ENCODE assay signal across 24 cellular contexts in the genomic region with DNA sequence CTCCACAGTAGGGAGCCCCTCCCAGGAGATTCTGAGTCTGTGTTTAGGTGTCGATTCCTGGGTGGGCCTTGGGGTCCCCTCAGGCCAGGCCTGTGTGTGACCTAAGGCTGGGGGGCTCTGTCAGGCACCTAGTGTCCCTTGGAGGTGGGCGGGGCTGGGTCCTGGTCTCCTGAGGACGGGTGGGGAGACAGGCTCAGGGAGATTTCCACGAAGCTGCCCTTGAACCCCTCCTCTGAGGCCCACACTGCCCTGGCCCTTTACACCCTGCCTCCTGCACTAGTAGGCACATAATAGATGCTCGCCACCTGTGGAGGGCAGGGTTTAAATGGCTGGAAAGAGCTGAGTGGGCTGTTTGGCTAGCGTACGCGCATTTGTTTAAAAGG. TPM values are rescaled to one million over a fixed set of nuclear protein-coding genes. Genes with fewer than 3 reads are reported as not detected.
A peak's percentile ranks its signal among the peaks of the same experiment; 100 is the strongest.
DNase-seq lines count a peak whose midpoint lies in the region; ATAC-seq, FAIRE-seq and TF ChIP-seq lines count a peak whose summit lies in the region.
"Had no signal": no experiment of that assay in that cellular context is flagged by ENCODE, and none has a peak within 500 bp of the region (broad histone marks: within the 10 kb centered on the region; RNA-seq: fewer than 3 reads in every experiment).

No MANE protein-coding gene starts in this region.

- POLR2A ChIA-PET in SK-N-SH (lab: Yijun Ruan, JAX): no interaction called here
- POLR2A ChIA-PET in H1 (lab: Charles Lee; ENCODE audit: partially characterized antibody): no interaction called here

- 80% methylated on average over 4 of the region's 8 CpGs for WGBS in SK-N-SH (ENCODE audit: low lambda C conversion rate)
- WGBS in H1 (ENCODE audit: extremely low coverage in 1 of 2, insufficient coverage in 1 of 2, insufficient read length in 1 of 2, insufficient replicate concordance in 2 of 2, low coverage in 1 of 2, low lambda C conversion rate in 2 of 2, missing lambda C conversion rate in 1 of 2), 2 experiments: 82% methylated on average over 8 of the region's 8 CpGs; no CpG with 5 or more reads in 1 of the 2 experiments

- H3K9ac ChIP-seq in SK-N-SH (no peak overlapping the region), BLaER1 (no peak overlapping the region), H1 (replicated peaks in 1 of 4; ENCODE audit: extremely low read depth in 1 of 4, low read depth in 3 of 4, low read length in 3 of 4) (no peak overlapping the region)
- H3K9ac ChIP-seq: KMS-11 had no signal

- H3K56ac ChIP-seq in H1 (replicated peaks; ENCODE audit: insufficient read length, low read depth, low read length): no peak overlapping the region

- no peak for TF ChIP-seq CTCF in SK-N-SH (IDR thresholded peaks at IDR 0.05)
- TF ChIP-seq CTCF in H1 (IDR thresholded peaks at IDR 0.05; ENCODE audit: control extremely low read depth in 1 of 3, insufficient read depth in 1 of 3, low read depth in 1 of 3, low read length in 3 of 3): no peak

- H3K18ac ChIP-seq in H1 (ENCODE audit: extremely low read depth, low read length): no peak overlapping the region

- no peak overlapping the region for H2BK120ac ChIP-seq in H1 (replicated peaks; ENCODE audit: low read depth, low read length)

- peaks cover 3% of the 10 kb centered on the region; the same call in 1 of the 2 replicates for H3K23me2 ChIP-seq in H1 (ENCODE audit: low read depth, low read length)

- no peaks in the 10 kb centered on the region for H3F3A ChIP-seq in SK-N-SH (replicated peaks; ENCODE audit: insufficient read depth)

- CTCF ChIA-PET in SK-N-SH (lab: Yijun Ruan, JAX): no interaction called here
- CTCF ChIA-PET in H1 (lab: Charles Lee; ENCODE audit: partially characterized antibody): interaction anchor here (0.6 to 9.5 kb wide), 4 partner anchors 8 to 42 kb away, joined by 3 to 70 read pairs (median 4); a partner anchor contains a TSS

- DNase-seq in SK-N-SH (peak; percentile 20), H1 (ENCODE audit: low read depth in 1 of 2, low spot score in 2 of 2) (no peak), posterior vena cava (ENCODE audit: low spot score) (peak; percentile 44), HCEC 1CT (no peak), hepatic stellate cell (ENCODE audit: low spot score) (no peak)
- DNase-seq: CD4-positive, alpha-beta T cell; COR-L47; DMS79; GOT3; IMR-90; NCI-H1105; NCI-H1694; NCI-H2081; OCI-M1; SW 1271 had no signal

- H3K27me3 ChIP-seq in SK-N-SH (ENCODE audit: insufficient read depth) (no peaks in the 10 kb centered on the region), BLaER1 (no peaks in the 10 kb centered on the region; the same call in 1 of the 2 replicates), H1 (replicated peaks in 1 of 4; ENCODE audit: control insufficient read depth in 3 of 4, extremely low read depth in 1 of 4, insufficient read depth in 3 of 4, low read length in 3 of 4) (no peaks in the 10 kb centered on the region)

- H2AFZ ChIP-seq in SK-N-SH (ENCODE audit: low read depth) (no peak overlapping the region), H1 (ENCODE audit: low read length) (no peak overlapping the region)

- H3K9me3 ChIP-seq in SK-N-SH: no peaks in the 10 kb centered on the region
- H3K9me3 ChIP-seq in BLaER1: peaks cover 6% of the 10 kb centered on the region; the same call in 1 of the 2 replicates
- H3K9me3 ChIP-seq in H1 (ENCODE audit: insufficient read depth in 2 of 2, low read depth in 1 of 2, low read length in 1 of 2): peaks cover 7 to 14% of the 10 kb centered on the region in 2 experiments; a peak in 3 of 4 replicates

- H3K14ac ChIP-seq in H1 (ENCODE audit: insufficient read length): no peak overlapping the region

- no peaks in the 10 kb centered on the region for H3K36me3 ChIP-seq in SK-N-SH (replicated peaks in 1 of 2; ENCODE audit: control insufficient read depth in 1 of 2, insufficient read depth in 2 of 2, low read length in 1 of 2)
- H3K36me3 ChIP-seq in BLaER1: no peaks in the 10 kb centered on the region
- H3K36me3 ChIP-seq in H1 (ENCODE audit: control insufficient read depth in 2 of 4, insufficient read depth in 4 of 4, low read length in 3 of 4): no peaks in the 10 kb centered on the region

- no peak overlapping the region for H3K23ac ChIP-seq in H1 (ENCODE audit: insufficient read length)

- no peak overlapping the region for H3K4ac ChIP-seq in H1 (replicated peaks; ENCODE audit: insufficient read length, low read depth, low read length)

- TF ChIP-seq RAD21 in SK-N-SH (IDR thresholded peaks at IDR 0.05; ENCODE audit: low read length) (no peak), H1 (IDR thresholded peaks at IDR 0.05 in 1 of 2, conservative IDR thresholded peaks at IDR 0.05 in 1 of 2; ENCODE audit: low read depth in 2 of 2, low read length in 2 of 2) (no peak)

- no peak overlapping the region for H3K27ac ChIP-seq in SK-N-SH (ENCODE audit: low read depth in 2 of 2, low read length in 1 of 2)
- H3K27ac ChIP-seq in BLaER1: no peak overlapping the region
- H3K27ac ChIP-seq in H1 (ENCODE audit: low read depth, low read length): no peak overlapping the region
- H3K27ac ChIP-seq: KMS-11 had no signal

- no peak overlapping the region for H2BK20ac ChIP-seq in H1 (ENCODE audit: low read length)

- TF ChIP-seq EP300 in SK-N-SH (IDR thresholded peaks at IDR 0.05; ENCODE audit: borderline replicate concordance in 1 of 2, low read depth in 1 of 2, low read length in 1 of 2) (no peak), H1 (IDR thresholded peaks at IDR 0.05; ENCODE audit: borderline replicate concordance in 1 of 2, low read depth in 2 of 2, low read length in 2 of 2) (no peak)

- H3K79me2 ChIP-seq in SK-N-SH (ENCODE audit: insufficient read depth) (no peaks in the 10 kb centered on the region), H1 (ENCODE audit: control insufficient read depth in 1 of 2, insufficient read depth in 2 of 2, low read length in 2 of 2) (no peaks in the 10 kb centered on the region)

- peaks cover 0 to 6% of the 10 kb centered on the region in 2 experiments; a peak in 2 of 4 replicates for H3K4me1 ChIP-seq in SK-N-SH (ENCODE audit: control insufficient read depth in 1 of 2, insufficient read depth in 2 of 2, low read depth in 1 of 2, low read length in 1 of 2)
- H3K4me1 ChIP-seq in BLaER1: peaks cover 38% of the 10 kb centered on the region
- no peaks in the 10 kb centered on the region; a peak in 2 of 7 replicates for H3K4me1 ChIP-seq in H1 (replicated peaks in 1 of 4; ENCODE audit: control insufficient read depth in 3 of 4, insufficient read depth in 4 of 4, low read length in 3 of 4)

- no peak for FAIRE-seq in H1 (lab: Jason Lieb, UNC)
- FAIRE-seq: GM19239, HTR-8/SVneo, RCC 7860 had no signal

- intact Hi-C loops in posterior vena cava (cut with DNase I): no loop called here

- H4K91ac ChIP-seq in H1 (replicated peaks; ENCODE audit: insufficient read length, low read length): no peak overlapping the region

- no peaks in the 10 kb centered on the region for H3K9me2 ChIP-seq in SK-N-SH

- no peak overlapping the region for H3K4me2 ChIP-seq in SK-N-SH
- peak overlapping the region; percentile 66; the same call in 1 of the 2 replicates for H3K4me2 ChIP-seq in BLaER1
- H3K4me2 ChIP-seq in H1 (ENCODE audit: insufficient read depth in 1 of 2, low read depth in 2 of 2, low read length in 2 of 2): no peak overlapping the region
- H3K4me2 ChIP-seq: KMS-11 had no signal

- peak overlapping the region; percentile 29; the same call in 1 of the 2 replicates for H4K8ac ChIP-seq in H1 (ENCODE audit: extremely low read depth, insufficient read depth, low read length)

- no peak overlapping the region for H2BK15ac ChIP-seq in H1 (ENCODE audit: low read length)

- no peak overlapping the region for H3K4me3 ChIP-seq in SK-N-SH (ENCODE audit: low read depth in 2 of 2, low read length in 1 of 2)
- no peak overlapping the region for H3K4me3 ChIP-seq in BLaER1
- H3K4me3 ChIP-seq in H1 (ENCODE audit: extremely low read depth in 1 of 4, insufficient read depth in 2 of 4, low read depth in 3 of 4, low read length in 4 of 4): no peak overlapping the region

- no peak overlapping the region for H2BK12ac ChIP-seq in H1 (ENCODE audit: low read depth, low read length)

- H3K79me1 ChIP-seq in H1 (ENCODE audit: low read depth, low read length): no peaks in the 10 kb centered on the region

- H2BK5ac ChIP-seq in H1 (ENCODE audit: low read depth, low read length): no peak overlapping the region

- H4K20me1 ChIP-seq in SK-N-SH (ENCODE audit: insufficient read depth) (no peaks in the 10 kb centered on the region), BLaER1 (no peaks in the 10 kb centered on the region), H1 (replicated peaks in 1 of 2; ENCODE audit: control insufficient read depth in 1 of 2, insufficient read depth in 2 of 2, low read length in 2 of 2) (no peaks in the 10 kb centered on the region)

- H2AK5ac ChIP-seq in H1 (ENCODE audit: low read depth, low read length): no peak overlapping the region

- ATAC-seq in SK-N-SH treated with all-trans-retinoic acid at 6 μM for 48 hours: no peak

- TF ChIP-seq POLR2A in H1 (IDR thresholded peaks at IDR 0.05; ENCODE audit: control extremely low read depth in 1 of 2, low read depth in 2 of 2, low read length in 2 of 2): no peak

- no peak overlapping the region for H4K5ac ChIP-seq in H1 (ENCODE audit: insufficient read length, low read depth, low read length)

RNA-seq across cellular contexts. Expression of a gene that starts 32.9 kb away (rescaled TPM):
- polyA plus RNA-seq in SK-N-SH (2012; rRNA removed): not detected in 2 replicates
- polyA plus RNA-seq in SK-N-SH (2012; cell fraction: cytosol; rRNA removed): not detected in 2 replicates
- not detected in 2 replicates for polyA plus RNA-seq in SK-N-SH (2012; cell fraction: nucleus; rRNA removed)
- 1.1 and 1.3 TPM in 2 replicates for total RNA-seq in H1 (2021; fragmentation: NEBNext Ultra II Directional; extraction: Animal tissue kit (Norgen Biotek cat#: 25700))
- 0.17 and 0.49 TPM in 2 replicates for polyA plus RNA-seq in H1 (2011; rRNA removed)
- 0.12 TPM for polyA plus RNA-seq in H1 (2011; cell fraction: cytosol; rRNA removed)
- polyA plus RNA-seq in H1 (2011; cell fraction: nucleus; rRNA removed): 0.46 TPM
- polyA plus RNA-seq in H1 (2012, experiment 1 of 2): 0.13 to 0.48 TPM in 2 of 4 replicates, not detected in the others
- polyA plus RNA-seq in H1 (2012, experiment 2 of 2): 0.07 TPM
- 5.1 TPM for polyA plus RNA-seq in H1 (2013, experiment 1 of 2)
- polyA plus RNA-seq in H1 (2013, experiment 2 of 2): 5.0 TPM
- polyA minus RNA-seq in H1 (2011; rRNA and poly(A)+ RNA removed): 0.12 and 0.16 TPM in 2 replicates
- not detected for polyA minus RNA-seq in H1 (2011; cell fraction: cytosol; rRNA and poly(A)+ RNA removed)
- not detected for polyA minus RNA-seq in H1 (2011; cell fraction: nucleus; rRNA and poly(A)+ RNA removed)
- 10 to 100 TPM; 56.2 to 99.4 TPM for total RNA-seq in posterior vena cava
- total RNA-seq: CD4-positive, alpha-beta T cell; SK-MEL-5 had no signal

RNA-seq across cellular contexts. Expression of a gene that starts 44.7 kb away (rescaled TPM):
- 0.05 and 0.07 TPM in 2 replicates for polyA plus RNA-seq in SK-N-SH (2012; rRNA removed)
- 0.06 and 0.09 TPM in 2 replicates for polyA plus RNA-seq in SK-N-SH (2012; cell fraction: cytosol; rRNA removed)
- 0.01 and 0.02 TPM in 2 replicates for polyA plus RNA-seq in SK-N-SH (2012; cell fraction: nucleus; rRNA removed)
- not detected in 2 replicates for total RNA-seq in H1 (2021; fragmentation: NEBNext Ultra II Directional; extraction: Animal tissue kit (Norgen Biotek cat#: 25700))
- polyA plus RNA-seq in H1 (2011; rRNA removed): 0.02 TPM in 1 of 2 replicates, not detected in the other
- polyA plus RNA-seq in H1 (2011; cell fraction: cytosol; rRNA removed): not detected
- polyA plus RNA-seq in H1 (2011; cell fraction: nucleus; rRNA removed): 0.01 TPM
- polyA plus RNA-seq in H1 (2012, experiment 1 of 2): not detected in 4 replicates
- polyA plus RNA-seq in H1 (2012, experiment 2 of 2): 0.05 TPM
- 0.02 TPM for polyA plus RNA-seq in H1 (2013, experiment 1 of 2)
- not detected for polyA plus RNA-seq in H1 (2013, experiment 2 of 2)
- not detected in 2 replicates for polyA minus RNA-seq in H1 (2011; rRNA and poly(A)+ RNA removed)
- not detected for polyA minus RNA-seq in H1 (2011; cell fraction: cytosol; rRNA and poly(A)+ RNA removed)
- polyA minus RNA-seq in H1 (2011; cell fraction: nucleus; rRNA and poly(A)+ RNA removed): not detected
- not detected for total RNA-seq in posterior vena cava
- total RNA-seq: CD4-positive, alpha-beta T cell; IMR-90; NCI-H460; SK-MEL-5 had no signal
- polyA plus RNA-seq: BJ, IMR-90 had no signal

Comparison
In these comparisons a context has a peak if more than half of its experiments do, and no peak if none do; other contexts are left out.
1. DNase-seq: peak in SK-N-SH (single experiment) and posterior vena cava (single experiment); none in H1 (0 of 2), HCEC 1CT (single experiment) and hepatic stellate cell (single experiment).
2. RNA of a gene that starts 32.9 kb away (total RNA-seq): 56.2 to 99.4 TPM in posterior vena cava; 1.1 to 1.3 TPM in H1; every median in the first group is over 10 times any median in the second.